ENCODE assay signal across 24 cellular contexts in the genomic region with DNA sequence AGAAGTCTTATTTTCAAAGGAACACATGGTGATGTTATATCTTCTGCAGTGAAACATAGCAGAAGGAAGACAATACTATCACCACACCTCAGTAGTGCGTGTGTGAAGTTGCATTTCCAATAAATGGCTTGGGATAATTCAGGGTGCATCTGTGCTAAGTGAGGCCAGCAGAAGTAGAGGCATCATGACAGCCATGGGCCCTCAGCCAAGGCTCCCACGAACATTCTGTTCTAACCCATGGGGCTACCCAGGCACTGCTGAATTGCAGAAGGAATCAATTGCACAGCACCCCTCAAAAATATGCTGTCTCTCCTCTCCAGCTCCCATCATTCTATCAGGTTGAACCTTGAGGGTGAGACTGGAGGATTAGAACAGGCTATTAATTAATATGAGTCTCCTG.
"Had no signal": no experiment of that assay in that cellular context is flagged by ENCODE, and none has a peak within 500 bp of the region (broad histone marks: within the 10 kb centered on the region; RNA-seq: fewer than 3 reads in every experiment).

No MANE protein-coding gene starts in this region.

- H3K27me3 ChIP-seq: colonic mucosa, dorsolateral prefrontal cortex, esophagus squamous epithelium, foreskin keratinocyte, gastrocnemius medialis, gastroesophageal sphincter, heart left ventricle, heart right ventricle had no signal

- ATAC-seq: effector memory CD8-positive, alpha-beta T cell; esophagus mucosa; foreskin keratinocyte; gastrocnemius medialis; gastroesophageal sphincter; heart left ventricle; heart right ventricle had no signal

- H3K27me3 Mint-ChIP-seq: dendritic cell treated with granulocyte-macrophage colony-stimulating factor and Interleukin-4, amounts not matched to agents 40 ng/mL and 50 ng/mL, for 4 days; effector memory CD8-positive, alpha-beta T cell had no signal

- H3K4me3 Mint-ChIP-seq: dendritic cell treated with granulocyte-macrophage colony-stimulating factor and Interleukin-4, amounts not matched to agents 40 ng/mL and 50 ng/mL, for 4 days; effector memory CD8-positive, alpha-beta T cell; endodermal cell had no signal

- H3K4me3 ChIP-seq: colonic mucosa, coronary artery, dorsolateral prefrontal cortex, esophagus squamous epithelium, gastrocnemius medialis, gastroesophageal sphincter, heart left ventricle, heart right ventricle had no signal

- H3K27ac ChIP-seq: colonic mucosa, coronary artery, dorsolateral prefrontal cortex, epithelial cell of prostate, esophagus squamous epithelium, foreskin keratinocyte, gastroesophageal sphincter, heart left ventricle, heart right ventricle had no signal

- H3K4me1 ChIP-seq: colonic mucosa, esophagus squamous epithelium, foreskin keratinocyte, gastroesophageal sphincter, heart left ventricle, heart right ventricle had no signal

- H3K27ac Mint-ChIP-seq: dendritic cell treated with granulocyte-macrophage colony-stimulating factor and Interleukin-4, amounts not matched to agents 40 ng/mL and 50 ng/mL, for 4 days; effector memory CD8-positive, alpha-beta T cell; endodermal cell had no signal

- H3K9me3 Mint-ChIP-seq: dendritic cell treated with granulocyte-macrophage colony-stimulating factor and Interleukin-4, amounts not matched to agents 40 ng/mL and 50 ng/mL, for 4 days; effector memory CD8-positive, alpha-beta T cell; endodermal cell had no signal

- H3K36me3 ChIP-seq: colonic mucosa, esophagus squamous epithelium, gastroesophageal sphincter, heart left ventricle, heart right ventricle had no signal

- DNase-seq: colonic mucosa; cortex of kidney; dermis blood vessel endothelial cell; dorsolateral prefrontal cortex; effector CD4-positive, alpha-beta T cell; effector CD8-positive, alpha-beta T cell; effector memory CD4-positive, alpha-beta T cell; effector memory CD8-positive, alpha-beta T cell; endodermal cell; erythroblast; esophagus squamous epithelium; foreskin fibroblast; foreskin keratinocyte; foreskin melanocyte; gastrocnemius medialis; glutamatergic neuron; head of caudate nucleus; heart left ventricle; heart right ventricle had no signal

- H3K9me3 ChIP-seq: colonic mucosa, esophagus squamous epithelium, gastrocnemius medialis, gastroesophageal sphincter, heart left ventricle, heart right ventricle had no signal
